In the genomic region with DNA sequence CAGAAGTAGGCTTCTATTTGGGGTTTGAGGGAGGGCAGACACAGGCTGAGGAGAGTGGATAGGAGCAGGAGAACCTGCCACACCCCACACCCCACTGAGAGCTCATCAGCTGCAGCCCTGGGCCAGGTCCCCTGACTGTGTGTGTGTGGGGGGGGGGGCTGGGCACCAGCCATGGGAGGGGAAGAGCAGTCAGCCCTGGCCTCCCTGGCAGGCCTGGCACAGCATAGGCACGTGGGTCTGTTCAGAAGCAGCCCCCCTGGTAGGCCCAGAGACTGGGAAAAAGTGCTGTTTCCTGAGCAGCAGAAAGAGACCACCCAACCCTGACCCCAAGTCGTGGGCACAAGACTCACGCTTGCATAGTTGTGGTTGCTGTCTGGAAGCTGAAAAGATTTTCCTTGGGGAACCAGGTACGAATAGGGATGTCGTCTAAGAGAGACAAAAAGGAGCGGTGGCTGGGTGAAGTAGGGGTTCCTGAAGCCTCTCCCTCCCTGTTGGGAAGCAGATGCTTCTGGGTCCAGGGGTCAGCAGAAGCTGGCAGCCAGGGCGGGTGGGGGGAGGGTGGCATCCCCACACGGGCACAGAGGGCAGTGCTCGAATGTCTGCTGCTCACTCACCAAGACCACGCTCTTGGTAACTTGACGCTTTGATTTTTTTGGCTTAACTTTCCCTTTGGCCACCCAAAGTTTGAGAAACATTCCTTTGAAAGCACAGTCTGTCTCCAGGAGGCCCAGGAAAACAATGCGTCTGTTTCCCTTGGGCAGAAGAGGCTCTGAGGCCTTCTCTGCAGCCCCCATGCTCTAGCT, we compare ENCODE assay signal across 10 cellular contexts. TPM values are rescaled to one million over a fixed set of nuclear protein-coding genes. Genes with fewer than 3 reads are reported as not detected.
DNase-seq lines count a peak whose midpoint lies in the region; ATAC-seq and TF ChIP-seq lines count a peak whose summit lies in the region.
"Had no signal": no experiment of that assay in that cellular context is flagged by ENCODE, and none has a peak within 500 bp of the region (broad histone marks: within the 10 kb centered on the region; RNA-seq: fewer than 3 reads in every experiment).

No MANE protein-coding gene starts in this region.

- intact Hi-C loops in Right ventricle myocardium superior (cut with DNase I): no loop called here
- intact Hi-C loops in heart right ventricle (cut with DNase I): loop anchor here in 2 of 10 donors (5.0 to 10.0 kb wide), 2 partner anchors 34 to 149 kb away; a partner anchor contains a TSS
- intact Hi-C loops in lower lobe of right lung (cut with DNase I): no loop called here

- H3K36me3 ChIP-seq in heart right ventricle (peaks cover 0 to 33% (median 0%) of the 10 kb centered on the region in 9 donors), lower lobe of right lung (no peaks in the 10 kb centered on the region), thoracic aorta (peaks cover 16% of the 10 kb centered on the region)

- H3K4me1 ChIP-seq in heart right ventricle (peaks cover 19 to 43% (median 30%) of the 10 kb centered on the region in 9 donors), lower lobe of right lung (peaks cover 34% of the 10 kb centered on the region), thoracic aorta (ENCODE audit: control insufficient read depth in 1 of 2, low read depth in 2 of 2) (peaks cover 28 to 52% of the 10 kb centered on the region in 2 donors)

- H3K9me3 ChIP-seq in heart right ventricle: no peaks in the 10 kb centered on the region
- no peaks in the 10 kb centered on the region for H3K9me3 ChIP-seq in lower lobe of right lung
- no peaks in the 10 kb centered on the region for H3K9me3 ChIP-seq in thoracic aorta

- H3K27me3 ChIP-seq in heart right ventricle (no peaks in the 10 kb centered on the region), lower lobe of right lung (ENCODE audit: low read depth) (no peaks in the 10 kb centered on the region), thoracic aorta (replicated peaks; ENCODE audit: insufficient read depth) (no peaks in the 10 kb centered on the region)

- 87 to 95% methylated on average over 12 of the region's 12 CpGs for WGBS in heart right ventricle, 2 donors

- H3K27ac ChIP-seq in heart right ventricle (no peak overlapping the region), lower lobe of right lung (no peak overlapping the region), thoracic aorta (peak overlapping the region; percentile 97 to 99)

- no peak overlapping the region for H3K4me3 ChIP-seq in heart right ventricle
- no peak overlapping the region for H3K4me3 ChIP-seq in astrocyte of the spinal cord (ENCODE audit: low read depth, low read length)
- H3K4me3 ChIP-seq in lower lobe of right lung: no peak overlapping the region
- H3K4me3 ChIP-seq in thoracic aorta: peak overlapping the region; percentile 97

- TF ChIP-seq CTCF in heart right ventricle (IDR thresholded peaks at IDR 0.05): no peak
- no peak for TF ChIP-seq CTCF in astrocyte of the spinal cord (IDR thresholded peaks at IDR 0.05; ENCODE audit: low read depth, low read length)
- no peak for TF ChIP-seq CTCF in lower lobe of right lung (IDR thresholded peaks at IDR 0.05)
- TF ChIP-seq CTCF in thoracic aorta (IDR thresholded peaks at IDR 0.05): no peak

- in situ Hi-C loops in astrocyte of the spinal cord (cut with HindIII; ENCODE audit: low sequenced_read_pairs): no loop called here

- no peak for ATAC-seq in Right ventricle myocardium superior (ENCODE audit: poor library complexity)
- no peak for ATAC-seq in heart right ventricle
- ATAC-seq in lower lobe of right lung: no peak
- peak; percentile 30 for ATAC-seq in thoracic aorta (ENCODE audit: insufficient number of reproducible peaks, low FRiP score, low read depth)
- ATAC-seq in HG02610 (IDR thresholded peaks at IDR 0.05; ENCODE audit: unreplicated experiment): no peak

- peak; percentile 30 for DNase-seq in Right ventricle myocardium superior
- DNase-seq in heart right ventricle: no peak
- DNase-seq in astrocyte of the spinal cord (ENCODE audit: low read depth, low spot score): peak; percentile 89
- DNase-seq in lower lobe of right lung: peak; percentile 37
- no peak for DNase-seq in thoracic aorta (ENCODE audit: low spot score)
- no peak for DNase-seq in activated CD4-positive, CD25-positive, alpha-beta regulatory T cell (lab: John Stamatoyannopoulos, UW)
- no peak for DNase-seq in AG08395 (ENCODE audit: low spot score)
- DNase-seq: NCI-H510A had no signal

RNA-seq across cellular contexts. Expression of a gene that starts 2.9 kb away (rescaled TPM):
- total RNA-seq in Right ventricle myocardium superior: 10.0 TPM
- total RNA-seq in heart right ventricle: 10 to 100 TPM in 4 of 10 donors, 1 to 10 TPM in 6; 5.3 to 17.0 (median 9.0) TPM
- polyA plus RNA-seq in heart right ventricle: 10 to 100 TPM; 18.3 to 29.3 TPM
- total RNA-seq in lower lobe of right lung: 20.7 TPM
- total RNA-seq in thoracic aorta: 100 to 1,000 TPM; 168 to 251 TPM

RNA-seq across cellular contexts. Expression of a gene that starts 15.1 kb away (rescaled TPM):
- total RNA-seq in Right ventricle myocardium superior (not detected), heart right ventricle (not detected), lower lobe of right lung (0.15 TPM), thoracic aorta (not detected)
- polyA plus RNA-seq in heart right ventricle: under 1 TPM; 0.03 to 0.15 TPM
- total RNA-seq: T-helper 2 cell treated with Interferon-gamma antibody and Interleukin-4, amounts not matched to agents 100 ng/mL and 5 ng/mL, for 36 hours had no signal

RNA-seq across cellular contexts. Expression of a gene that starts 33.1 kb away (rescaled TPM):
- total RNA-seq in Right ventricle myocardium superior: 1.7 TPM
- total RNA-seq in heart right ventricle: 1 to 10 TPM; 2.5 to 5.3 (median 3.0) TPM
- polyA plus RNA-seq in heart right ventricle: 10 to 100 TPM in 1 of 2 donors, under 1 TPM in 1; 0.62 to 10.6 TPM
- total RNA-seq in lower lobe of right lung: 6.9 TPM
- total RNA-seq in thoracic aorta: 1 to 10 TPM; 3.5 to 9.6 TPM

RNA-seq across cellular contexts. Expression of a gene that starts 33.3 kb away (rescaled TPM):
- total RNA-seq in Right ventricle myocardium superior (6.9 TPM), heart right ventricle (10 to 100 TPM in 3 of 10 donors, 1 to 10 TPM in 7; 7.8 to 14.0 (median 9.2) TPM), lower lobe of right lung (25.2 TPM), thoracic aorta (10 to 100 TPM; 22.7 to 29.4 TPM)
- 10 to 100 TPM in 1 of 2 donors, 1 to 10 TPM in 1; 5.8 to 33.0 TPM for polyA plus RNA-seq in heart right ventricle

Comparison
In these comparisons a context has a peak if more than half of its experiments do, and no peak if none do; other contexts are left out.
1. DNase-seq: peak in Right ventricle myocardium superior (single experiment), astrocyte of the spinal cord (single experiment) and lower lobe of right lung (single experiment); none in heart right ventricle (0 of 2), thoracic aorta (single experiment), activated CD4-positive, CD25-positive, alpha-beta regulatory T cell (0 of 4) and AG08395 (single experiment).
2. H3K27ac ChIP-seq: peak in thoracic aorta (2 of 2); none in heart right ventricle (0 of 10) and lower lobe of right lung (single experiment).